In genomic region chr6:35072051-35072697, GRCh38 we compare ENCODE assay signal across 14 cellular contexts.
"Had no signal": no experiment of that assay in that cellular context is flagged by ENCODE, and none has a peak within 500 bp of the region (broad histone marks: within the 10 kb centered on the region; RNA-seq: fewer than 3 reads in every experiment).

No MANE protein-coding gene starts in this region.

- DNase-seq: activated CD4-positive, alpha-beta T cell treated with anti-CD3 and anti-CD28 coated beads for 1 hour; activated CD4-positive, alpha-beta T cell treated with anti-CD3 and anti-CD28 coated beads, Interleukin-2, amount 50 U/mL, for 4 hours; activated naive CD4-positive, alpha-beta T cell; activated T-cell treated with anti-CD3 and anti-CD28 coated beads for 4 hours; brain microvascular endothelial cell; cerebellar nuclear complex; effector memory CD8-positive, alpha-beta T cell; gastrocnemius medialis; occipital lobe; stimulated activated CD4-positive, alpha-beta T cell treated with anti-CD3 and anti-CD28 coated beads, Interleukin-2, amount 100 ng/mL, for 48 hours; stimulated activated naive B cell treated with anti-CD40 and anti-IgM and Interleukin-4, amounts not matched to agents 10 μg/mL and 1 μg/mL and 100 μg/mL, for 72 hours had no signal

- H3K9me3 Mint-ChIP-seq: effector memory CD8-positive, alpha-beta T cell; nephron; stimulated activated naive B cell treated with anti-CD40 and anti-IgM and Interleukin-4, amounts not matched to agents 10 μg/mL and 1 μg/mL and 100 μg/mL, for 72 hours; type B pancreatic cell had no signal

- H3K4me3 Mint-ChIP-seq: effector memory CD8-positive, alpha-beta T cell; nephron; stimulated activated naive B cell treated with anti-CD40 and anti-IgM and Interleukin-4, amounts not matched to agents 10 μg/mL and 1 μg/mL and 100 μg/mL, for 72 hours; type B pancreatic cell had no signal

- H3K27me3 Mint-ChIP-seq: effector memory CD8-positive, alpha-beta T cell; stimulated activated naive B cell treated with anti-CD40 and anti-IgM and Interleukin-4, amounts not matched to agents 10 μg/mL and 1 μg/mL and 100 μg/mL, for 72 hours; type B pancreatic cell had no signal

- H3K4me1 Mint-ChIP-seq: nephron; stimulated activated naive B cell treated with anti-CD40 and anti-IgM and Interleukin-4, amounts not matched to agents 10 μg/mL and 1 μg/mL and 100 μg/mL, for 72 hours had no signal

- H3K27ac ChIP-seq: brain microvascular endothelial cell, gastrocnemius medialis, suprapubic skin had no signal

- H3K27ac Mint-ChIP-seq: effector memory CD8-positive, alpha-beta T cell; nephron; stimulated activated naive B cell treated with anti-CD40 and anti-IgM and Interleukin-4, amounts not matched to agents 10 μg/mL and 1 μg/mL and 100 μg/mL, for 72 hours; type B pancreatic cell had no signal

- H3K27me3 ChIP-seq: brain microvascular endothelial cell, gastrocnemius medialis, suprapubic skin had no signal

- H3K9me3 ChIP-seq: gastrocnemius medialis, suprapubic skin had no signal

- H3K4me1 ChIP-seq: gastrocnemius medialis had no signal

- H3K36me3 ChIP-seq: brain microvascular endothelial cell had no signal

- H3K4me3 ChIP-seq: gastrocnemius medialis, suprapubic skin had no signal

- ATAC-seq: effector memory CD8-positive, alpha-beta T cell; gastrocnemius medialis; stimulated activated naive B cell treated with anti-CD40 and anti-IgM and Interleukin-4, amounts not matched to agents 10 μg/mL and 1 μg/mL and 100 μg/mL, for 72 hours had no signal
